In the genomic region with DNA sequence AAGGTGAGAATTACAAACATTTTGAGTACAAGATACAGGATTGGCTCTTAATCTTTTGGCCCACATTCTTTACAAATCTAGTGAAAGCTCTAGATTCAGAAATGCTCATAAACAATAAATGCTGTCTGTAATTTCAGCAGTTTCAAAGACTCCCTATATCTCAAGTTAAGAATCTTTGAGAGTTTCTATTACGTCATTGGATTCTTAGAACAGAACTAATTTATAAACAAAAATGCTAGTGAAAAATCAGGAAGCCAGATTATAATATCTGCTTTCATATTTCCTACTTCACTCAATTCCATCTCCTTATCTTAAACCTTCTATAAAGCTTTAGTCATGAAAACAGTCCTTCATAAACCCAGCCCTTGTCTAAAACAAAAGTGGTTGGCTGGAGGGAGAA, we compare ENCODE assay signal across 14 cellular contexts.
"Had no signal": no experiment of that assay in that cellular context is flagged by ENCODE, and none has a peak within 500 bp of the region (broad histone marks: within the 10 kb centered on the region; RNA-seq: fewer than 3 reads in every experiment).

No MANE protein-coding gene starts in this region.

- H3K27ac Mint-ChIP-seq: activated naive CD4-positive, alpha-beta T cell treated with anti-CD3 and anti-CD28 coated beads, Interleukin-2, amount 10 ng/mL, durations not matched to agents 7 days and 5 days; activated naive CD8-positive, alpha-beta T cell treated with anti-CD3 and anti-CD28 coated beads, Interleukin-2, amount 50 U/mL, for 24 hours; neural progenitor cell; progenitor cell of endocrine pancreas had no signal

- H3K27ac ChIP-seq: ascending aorta, coronary artery, heart right ventricle, neural progenitor cell, thyroid gland had no signal

- H3K36me3 ChIP-seq: ascending aorta, neural progenitor cell, thyroid gland had no signal

- H3K27me3 ChIP-seq: ascending aorta, heart right ventricle, neural progenitor cell, thyroid gland had no signal

- H3K4me3 ChIP-seq: ascending aorta, coronary artery, heart right ventricle, neural progenitor cell, thyroid gland had no signal

- ATAC-seq: activated naive CD8-positive, alpha-beta T cell treated with anti-CD3 and anti-CD28 coated beads, Interleukin-2, amount 50 U/mL, for 24 hours; heart right ventricle; left ventricle myocardium superior had no signal

- H3K4me3 Mint-ChIP-seq: activated naive CD4-positive, alpha-beta T cell treated with anti-CD3 and anti-CD28 coated beads, Interleukin-2, amount 10 ng/mL, durations not matched to agents 7 days and 5 days; activated naive CD8-positive, alpha-beta T cell treated with anti-CD3 and anti-CD28 coated beads, Interleukin-2, amount 50 U/mL, for 24 hours; neural progenitor cell had no signal

- H3K4me1 ChIP-seq: ascending aorta had no signal

- DNase-seq: activated CD4-positive, alpha-beta T cell treated with anti-CD3 and anti-CD28 coated beads, Interleukin-2, amount 50 U/mL, for 1 hour; activated CD4-positive, CD25-positive, alpha-beta regulatory T cell treated with anti-CD3 and anti-CD28 coated beads, Interleukin-2, amount 50 U/mL, for 72 hours; activated effector memory CD4-positive, alpha-beta T cell treated with Interleukin-2 at 50 U/mL for 16 hours; activated naive CD4-positive, alpha-beta T cell treated with anti-CD3 and anti-CD28 coated beads, Interleukin-2, amount 10 ng/mL, durations not matched to agents 7 days and 5 days; activated naive CD8-positive, alpha-beta T cell treated with anti-CD3 and anti-CD28 coated beads, Interleukin-2, amount 50 U/mL, for 24 hours; heart right ventricle; left ventricle myocardium superior; stimulated activated CD4-positive, alpha-beta T cell treated with anti-CD3 and anti-CD28 coated beads, Interleukin-2, amount 100 ng/mL, for 24 hours; stimulated activated naive CD4-positive, alpha-beta T cell treated with Interleukin-2 at 50 U/mL for 16 hours; thyroid gland had no signal

- H3K9me3 Mint-ChIP-seq: activated naive CD4-positive, alpha-beta T cell treated with anti-CD3 and anti-CD28 coated beads, Interleukin-2, amount 10 ng/mL, durations not matched to agents 7 days and 5 days; activated naive CD8-positive, alpha-beta T cell treated with anti-CD3 and anti-CD28 coated beads, Interleukin-2, amount 50 U/mL, for 24 hours had no signal

- H3K27me3 Mint-ChIP-seq: activated naive CD4-positive, alpha-beta T cell treated with anti-CD3 and anti-CD28 coated beads, Interleukin-2, amount 10 ng/mL, durations not matched to agents 7 days and 5 days; activated naive CD8-positive, alpha-beta T cell treated with anti-CD3 and anti-CD28 coated beads, Interleukin-2, amount 50 U/mL, for 24 hours had no signal

- H3K9me3 ChIP-seq: ascending aorta, thyroid gland had no signal
